ENCODE assay signal across 8 cellular contexts in the genomic region with DNA sequence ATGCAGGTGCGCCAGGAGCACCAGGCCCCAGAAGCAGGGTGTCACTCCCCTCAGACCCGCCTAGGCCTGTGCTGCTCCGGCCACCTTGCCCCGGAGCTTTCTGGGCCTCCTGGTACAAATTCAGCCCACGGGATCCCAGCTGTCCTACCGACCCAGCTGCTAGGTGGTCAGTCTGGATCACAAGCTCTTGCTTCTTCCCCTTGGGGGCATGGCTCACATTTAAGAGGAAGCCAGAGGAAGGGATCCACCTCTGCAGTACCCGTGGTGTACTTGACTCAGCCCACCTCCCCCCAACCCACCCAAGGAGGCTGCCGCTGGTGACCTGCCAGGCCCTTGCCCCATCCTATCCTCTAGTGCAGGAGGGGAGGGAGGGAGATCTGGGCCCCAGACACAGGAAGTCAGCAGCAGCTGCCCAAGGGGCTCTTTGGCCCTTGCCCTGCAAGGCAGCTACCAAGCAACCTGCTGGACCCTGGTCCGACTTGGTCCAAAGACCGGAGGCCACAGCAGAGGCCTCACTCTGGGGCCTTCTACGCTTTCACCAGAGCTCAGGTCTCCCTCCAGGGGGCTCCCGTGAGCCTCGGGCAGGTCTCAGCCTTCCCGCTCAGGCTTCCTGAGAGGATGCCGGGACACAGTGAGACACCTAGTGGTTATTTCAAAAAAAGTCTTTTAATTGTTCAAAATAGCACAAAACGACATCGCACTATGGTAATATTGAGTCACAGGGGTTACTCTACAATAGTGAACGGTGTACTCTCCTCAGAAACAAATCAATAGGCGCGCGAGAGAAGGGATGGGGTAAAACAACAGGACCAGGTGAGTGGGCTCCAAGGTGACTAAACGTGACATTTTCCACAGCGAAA. TPM values are rescaled to one million over a fixed set of nuclear protein-coding genes. Genes with fewer than 3 reads are reported as not detected.
A peak's percentile ranks its signal among the peaks of the same experiment; 100 is the strongest.
DNase-seq lines count a peak whose midpoint lies in the region; ATAC-seq, FAIRE-seq and TF ChIP-seq lines count a peak whose summit lies in the region.

No MANE protein-coding gene starts in this region.

- H2AFZ ChIP-seq in H1 (ENCODE audit: low read length): no peak overlapping the region

- H3K18ac ChIP-seq in H1 (ENCODE audit: extremely low read depth, low read length): no peak overlapping the region

- peaks cover 72% of the 10 kb centered on the region for H3K4me1 Mint-ChIP-seq in stimulated activated naive CD8-positive, alpha-beta T cell treated with anti-CD3 and anti-CD28 coated beads, Interleukin-15, amount 100 ng/mL, for 72 hours

- peaks cover 37% of the 10 kb centered on the region for H3K36me3 ChIP-seq in HUES64 (ENCODE audit: insufficient read depth, low read length)
- peaks cover 14 to 27% (median 23%) of the 10 kb centered on the region in 4 experiments; a peak in 7 of 8 replicates for H3K36me3 ChIP-seq in H1 (ENCODE audit: control insufficient read depth in 2 of 4, insufficient read depth in 4 of 4, low read length in 3 of 4)

- H3K4me1 ChIP-seq in HUES64 (ENCODE audit: insufficient read depth, low read length) (0 out of 2 replicates have a peak, but pooled peaks cover 5% of the 10 kb centered on the region), H1 (replicated peaks in 1 of 4; ENCODE audit: control insufficient read depth in 3 of 4, insufficient read depth in 4 of 4, low read length in 3 of 4) (peaks cover 0 to 14% (median 3%) of the 10 kb centered on the region in 4 experiments; a peak in 5 of 7 replicates)

- H3K4me3 ChIP-seq in HUES64 (ENCODE audit: low read length): no peak overlapping the region
- H3K4me3 ChIP-seq in H1 (ENCODE audit: extremely low read depth in 1 of 4, insufficient read depth in 2 of 4, low read depth in 3 of 4, low read length in 4 of 4): no peak overlapping the region

- no peak overlapping the region for H3K14ac ChIP-seq in H1 (ENCODE audit: insufficient read length)

- H2BK20ac ChIP-seq in H1 (ENCODE audit: low read length): no peak overlapping the region

- FAIRE-seq in H1 (lab: Jason Lieb, UNC): peak; percentile 71

- peak; percentile 74 for DNase-seq in NOMO-1 treated with DMSO at 0.1 percent for 48 hours (lab: John Stamatoyannopoulos, UW; ENCODE audit: unreplicated experiment)
- DNase-seq in activated CD8-positive, alpha-beta memory T cell treated with anti-CD3 and anti-CD28 coated beads, Interleukin-2, amount 50 U/mL, for 4 hours: peak; percentile 78
- peak in 1 of 2 experiments; percentile 77 for DNase-seq in H1 (ENCODE audit: low read depth in 1 of 2, low spot score in 2 of 2)
- peak; percentile 65 for DNase-seq in midbrain (lab: John Stamatoyannopoulos, UW)
- peak; percentile 73 to 83 for DNase-seq in stimulated activated naive CD8-positive, alpha-beta T cell treated with anti-CD3 and anti-CD28 coated beads, Interleukin-15, amount 100 ng/mL, for 72 hours

- no peak overlapping the region for H3K9ac ChIP-seq in HUES64 (ENCODE audit: low read depth, low read length)
- H3K9ac ChIP-seq in H1 (replicated peaks in 1 of 4; ENCODE audit: extremely low read depth in 1 of 4, low read depth in 3 of 4, low read length in 3 of 4): no peak overlapping the region

- H2BK120ac ChIP-seq in H1 (replicated peaks; ENCODE audit: low read depth, low read length): no peak overlapping the region

- no peak overlapping the region for H3K23ac ChIP-seq in H1 (ENCODE audit: insufficient read length)

- no peaks in the 10 kb centered on the region for H3K27me3 Mint-ChIP-seq in stimulated activated naive CD8-positive, alpha-beta T cell treated with anti-CD3 and anti-CD28 coated beads, Interleukin-15, amount 100 ng/mL, for 72 hours

- 67% methylated on average over 17 of the region's 23 CpGs for WGBS in HUES64
- WGBS in H1 (ENCODE audit: extremely low coverage in 1 of 2, insufficient coverage in 1 of 2, insufficient read length in 1 of 2, insufficient replicate concordance in 2 of 2, low coverage in 1 of 2, low lambda C conversion rate in 2 of 2, missing lambda C conversion rate in 1 of 2), 2 experiments: 40% methylated on average over 14 of the region's 23 CpGs; no CpG with 5 or more reads in 1 of the 2 experiments

- H4K91ac ChIP-seq in H1 (replicated peaks; ENCODE audit: insufficient read length, low read length): no peak overlapping the region

- peak; percentile 51 to 64 for TF ChIP-seq RAD21 in H1 (IDR thresholded peaks at IDR 0.05 in 1 of 2, conservative IDR thresholded peaks at IDR 0.05 in 1 of 2; ENCODE audit: low read depth in 2 of 2, low read length in 2 of 2)

- H3K79me2 ChIP-seq in H1 (ENCODE audit: control insufficient read depth in 1 of 2, insufficient read depth in 2 of 2, low read length in 2 of 2): no peaks in the 10 kb centered on the region

- peak overlapping the region; percentile 54 to 83 for H3K27ac Mint-ChIP-seq in stimulated activated naive CD8-positive, alpha-beta T cell treated with anti-CD3 and anti-CD28 coated beads, Interleukin-15, amount 100 ng/mL, for 72 hours

- peak; percentile 89 for TF ChIP-seq CTCF in C4-2B (conservative IDR thresholded peaks at IDR 0.05)
- peak in 2 of 3 experiments; percentile 77 to 99; a peak in 3 of 4 replicates for TF ChIP-seq CTCF in H1 (IDR thresholded peaks at IDR 0.05; ENCODE audit: control extremely low read depth in 1 of 3, insufficient read depth in 1 of 3, low read depth in 1 of 3, low read length in 3 of 3)

- no peak overlapping the region for H4K8ac ChIP-seq in H1 (ENCODE audit: extremely low read depth, insufficient read depth, low read length)

- H3K23me2 ChIP-seq in H1 (ENCODE audit: low read depth, low read length): no peaks in the 10 kb centered on the region

- no peak overlapping the region for H2AK5ac ChIP-seq in H1 (ENCODE audit: low read depth, low read length)

- H4K20me1 ChIP-seq in H1 (replicated peaks in 1 of 2; ENCODE audit: control insufficient read depth in 1 of 2, insufficient read depth in 2 of 2, low read length in 2 of 2): peaks cover 0 to 1% of the 10 kb centered on the region in 2 experiments

- no peak overlapping the region for H4K5ac ChIP-seq in H1 (ENCODE audit: insufficient read length, low read depth, low read length)

- no peak overlapping the region for H2BK15ac ChIP-seq in H1 (ENCODE audit: low read length)

- no peak overlapping the region for H3K4me2 ChIP-seq in H1 (ENCODE audit: insufficient read depth in 1 of 2, low read depth in 2 of 2, low read length in 2 of 2)

- CTCF ChIA-PET in H1 (lab: Charles Lee; ENCODE audit: partially characterized antibody): interaction anchor here (0.6 to 11.1 kb wide), 22 partner anchors 11 to 491 kb away, joined by 3 to 272 read pairs (median 4); a partner anchor contains a TSS

- POLR2A ChIA-PET in H1 (lab: Charles Lee; ENCODE audit: partially characterized antibody): interaction anchor here (0.9 to 18.9 kb wide), 6 partner anchors 21 to 152 kb away, joined by 3 to 231 read pairs (median 8); a partner anchor contains a TSS

- no peaks in the 10 kb centered on the region for H3K27me3 ChIP-seq in HUES64 (ENCODE audit: insufficient read depth, low read length)
- H3K27me3 ChIP-seq in H1 (replicated peaks in 1 of 4; ENCODE audit: control insufficient read depth in 3 of 4, extremely low read depth in 1 of 4, insufficient read depth in 3 of 4, low read length in 3 of 4): no peaks in the 10 kb centered on the region

- TF ChIP-seq POLR2A in H1 (IDR thresholded peaks at IDR 0.05; ENCODE audit: control extremely low read depth in 1 of 2, low read depth in 2 of 2, low read length in 2 of 2): no peak

- H3K27ac ChIP-seq in C4-2B (no peak overlapping the region), HUES64 (ENCODE audit: low read depth, low read length) (peak overlapping the region; percentile 84; the same call in 1 of the 2 replicates), H1 (ENCODE audit: low read depth, low read length) (peak overlapping the region; percentile 45; the same call in 1 of the 2 replicates)

- H3K4ac ChIP-seq in H1 (replicated peaks; ENCODE audit: insufficient read length, low read depth, low read length): no peak overlapping the region

- H2BK5ac ChIP-seq in H1 (ENCODE audit: low read depth, low read length): 0 out of 2 replicates have a peak overlapping the region, but pooled peaks have one; percentile 83

- no peak overlapping the region for H2BK12ac ChIP-seq in H1 (ENCODE audit: low read depth, low read length)

- no peak overlapping the region for H3K56ac ChIP-seq in H1 (replicated peaks; ENCODE audit: insufficient read length, low read depth, low read length)

- no peaks in the 10 kb centered on the region for H3K9me3 Mint-ChIP-seq in stimulated activated naive CD8-positive, alpha-beta T cell treated with anti-CD3 and anti-CD28 coated beads, Interleukin-15, amount 100 ng/mL, for 72 hours

- ATAC-seq in GM19452 (IDR thresholded peaks at IDR 0.05; ENCODE audit: unreplicated experiment): peak; percentile 74
- ATAC-seq in stimulated activated naive CD8-positive, alpha-beta T cell treated with anti-CD3 and anti-CD28 coated beads, Interleukin-15, amount 100 ng/mL, for 72 hours: peak; percentile 79

- no peaks in the 10 kb centered on the region for H3K79me1 ChIP-seq in H1 (ENCODE audit: low read depth, low read length)

- H3K4me3 Mint-ChIP-seq in stimulated activated naive CD8-positive, alpha-beta T cell treated with anti-CD3 and anti-CD28 coated beads, Interleukin-15, amount 100 ng/mL, for 72 hours: peak overlapping the region; percentile 16 to 53

- H3K9me3 ChIP-seq in HUES64 (ENCODE audit: insufficient read depth, low read depth, low read length): no peaks in the 10 kb centered on the region
- no peaks in the 10 kb centered on the region for H3K9me3 ChIP-seq in H1 (ENCODE audit: insufficient read depth in 2 of 2, low read depth in 1 of 2, low read length in 1 of 2)

- no peak for TF ChIP-seq EP300 in H1 (IDR thresholded peaks at IDR 0.05; ENCODE audit: borderline replicate concordance in 1 of 2, low read depth in 2 of 2, low read length in 2 of 2)

RNA-seq across cellular contexts. Expression of a gene that starts 2.7 kb away (rescaled TPM):
- polyA plus RNA-seq in HUES64 (2013, experiment 1 of 2): 5.8 TPM
- 6.9 TPM for polyA plus RNA-seq in HUES64 (2013, experiment 2 of 2)
- total RNA-seq in H1 (2021; fragmentation: NEBNext Ultra II Directional; extraction: Animal tissue kit (Norgen Biotek cat#: 25700)): 11.9 and 12.4 TPM in 2 replicates
- 21.8 and 26.5 TPM in 2 replicates for polyA plus RNA-seq in H1 (2011; rRNA removed)
- 27.0 TPM for polyA plus RNA-seq in H1 (2011; cell fraction: cytosol; rRNA removed)
- 34.6 TPM for polyA plus RNA-seq in H1 (2011; cell fraction: nucleus; rRNA removed)
- polyA plus RNA-seq in H1 (2012, experiment 1 of 2): 10.0 to 21.2 TPM (median 17.8 TPM) in 4 replicates
- polyA plus RNA-seq in H1 (2012, experiment 2 of 2): 7.8 TPM
- polyA plus RNA-seq in H1 (2013, experiment 1 of 2): 6.4 TPM
- polyA plus RNA-seq in H1 (2013, experiment 2 of 2): 4.9 TPM
- polyA minus RNA-seq in H1 (2011; rRNA and poly(A)+ RNA removed): 5.5 and 9.2 TPM in 2 replicates
- polyA minus RNA-seq in H1 (2011; cell fraction: cytosol; rRNA and poly(A)+ RNA removed): 4.0 TPM
- 6.6 TPM for polyA minus RNA-seq in H1 (2011; cell fraction: nucleus; rRNA and poly(A)+ RNA removed)

RNA-seq across cellular contexts. Expression of a gene that starts 12.3 kb away (rescaled TPM):
- 88.5 TPM for polyA plus RNA-seq in HUES64 (2013, experiment 1 of 2)
- 80.7 TPM for polyA plus RNA-seq in HUES64 (2013, experiment 2 of 2)
- 98.1 and 98.8 TPM in 2 replicates for total RNA-seq in H1 (2021; fragmentation: NEBNext Ultra II Directional; extraction: Animal tissue kit (Norgen Biotek cat#: 25700))
- polyA plus RNA-seq in H1 (2011; rRNA removed): 80.4 and 119 TPM in 2 replicates
- 119 TPM for polyA plus RNA-seq in H1 (2011; cell fraction: cytosol; rRNA removed)
- polyA plus RNA-seq in H1 (2011; cell fraction: nucleus; rRNA removed): 118 TPM
- polyA plus RNA-seq in H1 (2012, experiment 1 of 2): 97.2 to 140 TPM (median 123 TPM) in 4 replicates
- polyA plus RNA-seq in H1 (2012, experiment 2 of 2): 131 TPM
- polyA plus RNA-seq in H1 (2013, experiment 1 of 2): 119 TPM
- polyA plus RNA-seq in H1 (2013, experiment 2 of 2): 110 TPM
- 52.7 and 54.6 TPM in 2 replicates for polyA minus RNA-seq in H1 (2011; rRNA and poly(A)+ RNA removed)
- 42.9 TPM for polyA minus RNA-seq in H1 (2011; cell fraction: cytosol; rRNA and poly(A)+ RNA removed)
- polyA minus RNA-seq in H1 (2011; cell fraction: nucleus; rRNA and poly(A)+ RNA removed): 50.2 TPM

RNA-seq across cellular contexts. Expression of a gene that starts 21.1 kb away (rescaled TPM):
- 15.3 TPM for polyA plus RNA-seq in HUES64 (2013, experiment 1 of 2)
- 18.2 TPM for polyA plus RNA-seq in HUES64 (2013, experiment 2 of 2)
- 25.9 and 26.0 TPM in 2 replicates for total RNA-seq in H1 (2021; fragmentation: NEBNext Ultra II Directional; extraction: Animal tissue kit (Norgen Biotek cat#: 25700))
- 23.9 and 42.4 TPM in 2 replicates for polyA plus RNA-seq in H1 (2011; rRNA removed)
- polyA plus RNA-seq in H1 (2011; cell fraction: cytosol; rRNA removed): 27.6 TPM
- polyA plus RNA-seq in H1 (2011; cell fraction: nucleus; rRNA removed): 149 TPM
- 10.6 to 29.1 TPM (median 24.4 TPM) in 4 replicates for polyA plus RNA-seq in H1 (2012, experiment 1 of 2)
- polyA plus RNA-seq in H1 (2012, experiment 2 of 2): 21.7 TPM
- polyA plus RNA-seq in H1 (2013, experiment 1 of 2): 27.8 TPM
- polyA plus RNA-seq in H1 (2013, experiment 2 of 2): 26.3 TPM
- 9.9 and 11.1 TPM in 2 replicates for polyA minus RNA-seq in H1 (2011; rRNA and poly(A)+ RNA removed)
- polyA minus RNA-seq in H1 (2011; cell fraction: cytosol; rRNA and poly(A)+ RNA removed): 32.3 TPM
- 31.3 TPM for polyA minus RNA-seq in H1 (2011; cell fraction: nucleus; rRNA and poly(A)+ RNA removed)

RNA-seq across cellular contexts. Expression of a gene that starts 24.5 kb away (rescaled TPM):
- 59.9 TPM for polyA plus RNA-seq in HUES64 (2013, experiment 1 of 2)
- 64.5 TPM for polyA plus RNA-seq in HUES64 (2013, experiment 2 of 2)
- total RNA-seq in H1 (2021; fragmentation: NEBNext Ultra II Directional; extraction: Animal tissue kit (Norgen Biotek cat#: 25700)): 117 and 120 TPM in 2 replicates
- polyA plus RNA-seq in H1 (2011; rRNA removed): 24.9 and 44.8 TPM in 2 replicates
- 19.1 TPM for polyA plus RNA-seq in H1 (2011; cell fraction: cytosol; rRNA removed)
- 58.3 TPM for polyA plus RNA-seq in H1 (2011; cell fraction: nucleus; rRNA removed)
- polyA plus RNA-seq in H1 (2012, experiment 1 of 2): 68.3 to 93.0 TPM (median 82.4 TPM) in 4 replicates
- 84.1 TPM for polyA plus RNA-seq in H1 (2012, experiment 2 of 2)
- polyA plus RNA-seq in H1 (2013, experiment 1 of 2): 56.8 TPM
- 47.2 TPM for polyA plus RNA-seq in H1 (2013, experiment 2 of 2)
- polyA minus RNA-seq in H1 (2011; rRNA and poly(A)+ RNA removed): 20.7 TPM in 2 replicates
- 67.4 TPM for polyA minus RNA-seq in H1 (2011; cell fraction: cytosol; rRNA and poly(A)+ RNA removed)
- 37.2 TPM for polyA minus RNA-seq in H1 (2011; cell fraction: nucleus; rRNA and poly(A)+ RNA removed)

RNA-seq across cellular contexts. Expression of a gene that starts 25.4 kb away (rescaled TPM):
- 2.5 TPM for polyA plus RNA-seq in HUES64 (2013, experiment 1 of 2)
- polyA plus RNA-seq in HUES64 (2013, experiment 2 of 2): 3.2 TPM
- total RNA-seq in H1 (2021; fragmentation: NEBNext Ultra II Directional; extraction: Animal tissue kit (Norgen Biotek cat#: 25700)): 2.7 and 5.0 TPM in 2 replicates
- polyA plus RNA-seq in H1 (2011; rRNA removed): 14.5 and 16.2 TPM in 2 replicates
- polyA plus RNA-seq in H1 (2011; cell fraction: cytosol; rRNA removed): 9.8 TPM
- polyA plus RNA-seq in H1 (2011; cell fraction: nucleus; rRNA removed): 11.4 TPM
- 3.3 to 5.5 TPM (median 4.3 TPM) in 4 replicates for polyA plus RNA-seq in H1 (2012, experiment 1 of 2)
- 4.9 TPM for polyA plus RNA-seq in H1 (2012, experiment 2 of 2)
- 5.0 TPM for polyA plus RNA-seq in H1 (2013, experiment 1 of 2)
- 5.3 TPM for polyA plus RNA-seq in H1 (2013, experiment 2 of 2)
- polyA minus RNA-seq in H1 (2011; rRNA and poly(A)+ RNA removed): 5.1 and 5.4 TPM in 2 replicates
- polyA minus RNA-seq in H1 (2011; cell fraction: cytosol; rRNA and poly(A)+ RNA removed): 2.9 TPM
- polyA minus RNA-seq in H1 (2011; cell fraction: nucleus; rRNA and poly(A)+ RNA removed): 3.2 TPM
